ENCODE assay signal across 8 cellular contexts in the genomic region with DNA sequence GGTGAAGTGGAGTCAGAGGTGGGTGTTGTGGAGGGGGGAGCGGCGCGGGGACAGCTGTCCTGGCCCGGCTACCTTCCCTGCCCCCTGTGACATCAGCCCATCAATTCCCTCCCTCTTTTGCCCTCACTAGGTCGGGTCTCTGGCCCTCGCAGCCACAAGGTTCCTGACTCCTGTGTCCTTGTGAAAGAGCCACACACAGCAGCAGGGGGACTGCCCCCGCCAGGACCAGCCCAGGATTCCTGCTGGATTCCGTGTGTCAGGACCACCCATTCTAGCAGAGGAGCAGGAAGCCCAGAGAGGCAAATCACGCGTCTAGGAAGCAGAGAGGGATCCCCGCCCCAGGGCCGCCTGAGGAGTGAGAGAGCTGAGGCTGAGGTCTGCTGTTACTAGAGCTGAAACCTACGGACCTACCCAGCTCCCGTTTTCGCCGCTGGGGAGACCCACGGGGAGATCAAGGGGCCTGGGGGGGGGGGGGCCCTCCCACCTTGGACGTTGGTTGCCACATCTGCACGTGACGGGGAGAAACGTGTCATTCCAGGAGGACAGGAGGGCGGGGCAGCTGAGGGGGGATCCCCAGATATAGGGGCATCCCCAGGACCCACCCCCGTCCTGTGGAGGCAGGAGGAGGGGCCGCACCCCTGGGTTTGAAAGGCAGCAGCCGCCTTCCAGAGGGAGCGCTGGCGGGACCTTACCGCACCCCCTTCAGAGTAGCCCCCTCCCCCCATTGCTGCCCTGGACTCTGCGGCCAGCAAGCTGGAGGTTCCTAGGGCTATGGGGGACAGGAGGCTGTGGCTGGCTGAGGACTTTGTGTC. TPM values are rescaled to one million over a fixed set of nuclear protein-coding genes. Genes with fewer than 3 reads are reported as not detected.
DNase-seq lines count a peak whose midpoint lies in the region; ATAC-seq and TF ChIP-seq lines count a peak whose summit lies in the region.

No MANE protein-coding gene starts in this region.

- peak overlapping the region; percentile 80 for H3K4me3 Mint-ChIP-seq in Caco-2 (ENCODE audit: unreplicated experiment)

- H3K27me3 ChIP-seq in Caco-2 (replicated peaks; ENCODE audit: control insufficient read depth, insufficient read depth, low read length) (no peaks in the 10 kb centered on the region), left ventricle myocardium inferior (ENCODE audit: low read depth) (no peaks in the 10 kb centered on the region)

- POLR2A ChIA-PET in Caco-2 (lab: Charles Lee) = interaction anchor here (1.0 to 2.2 kb wide), 4 partner anchors 11 to 76 kb away, joined by 3 to 23 read pairs (median 8); partner anchors contain the start of gene SIVA1

- H3K9me3 ChIP-seq in Caco-2 = no peaks in the 10 kb centered on the region
- H3K9me3 ChIP-seq in left ventricle myocardium inferior (replicated peaks) = no peaks in the 10 kb centered on the region

- intact Hi-C loops in Caco-2 (cut with micrococcal nuclease; ENCODE audit: unreplicated experiment) = no loop called here
- intact Hi-C loops in left ventricle myocardium inferior (cut with micrococcal nuclease) = no loop called here

- no peaks in the 10 kb centered on the region for H3K36me3 Mint-ChIP-seq in Caco-2 (ENCODE audit: insufficient read depth, unreplicated experiment)

- TF ChIP-seq CTCF in Caco-2 (IDR thresholded peaks at IDR 0.05; ENCODE audit: insufficient read depth in 1 of 2, low read depth in 1 of 2, low read length in 1 of 2, severe bottlenecking in 1 of 2, unreplicated experiment in 1 of 2) = no peak
- TF ChIP-seq CTCF in left ventricle myocardium inferior (IDR thresholded peaks at IDR 0.05; ENCODE audit: borderline replicate concordance) = no peak

- no peaks in the 10 kb centered on the region for H3K9me3 Mint-ChIP-seq in Caco-2 (ENCODE audit: unreplicated experiment)

- H3K36me3 ChIP-seq in Caco-2 (ENCODE audit: control insufficient read depth, insufficient read depth, low read length) = no peaks in the 10 kb centered on the region
- no peaks in the 10 kb centered on the region for H3K36me3 ChIP-seq in left ventricle myocardium inferior

- H3K27ac Mint-ChIP-seq in Caco-2 (ENCODE audit: unreplicated experiment) = peak overlapping the region; percentile 65

- peaks cover 26% of the 10 kb centered on the region for H3K4me1 Mint-ChIP-seq in Caco-2 (ENCODE audit: low read depth, unreplicated experiment)

- H3K27me3 Mint-ChIP-seq in Caco-2 (ENCODE audit: insufficient read depth, unreplicated experiment) = no peaks in the 10 kb centered on the region

- ATAC-seq in HG02763 (IDR thresholded peaks at IDR 0.05; ENCODE audit: unreplicated experiment) (peak; percentile 19), HG03521 (IDR thresholded peaks at IDR 0.05; ENCODE audit: unreplicated experiment) (no peak)

- DNase-seq in Caco-2 = no peak
- peak; percentile 75 for DNase-seq in activated CD8-positive, alpha-beta memory T cell treated with anti-CD3 and anti-CD28 coated beads, Interleukin-2, amount 50 U/mL, for 48 hours
- peak; percentile 17 for DNase-seq in left ventricle myocardium inferior
- DNase-seq in stimulated activated CD4-positive, alpha-beta T cell treated with anti-CD3 and anti-CD28 coated beads, Interleukin-12 subunit alpha, Interleukin-12 subunit beta, amount 100 ng/mL, for 48 hours (ENCODE audit: low read depth in 2 of 3, low spot score in 1 of 3) = peak in 2 of 3 donors; percentile 41 to 52
- no peak for DNase-seq in HK-2 (ENCODE audit: unreplicated experiment)
- DNase-seq in RPMI8226 = no peak

- H3K4me1 ChIP-seq in Caco-2 = peaks cover 52% of the 10 kb centered on the region
- H3K4me1 ChIP-seq in left ventricle myocardium inferior = peaks cover 55% of the 10 kb centered on the region

- BruUV-seq in Caco-2 (replicated peaks; lab: Mats Ljungman, UMichigan) = no TSS peak

- CTCF ChIA-PET in Caco-2 (lab: Charles Lee) = interaction anchor here (1.2 to 1.6 kb wide), 4 partner anchors 11 to 47 kb away, joined by 3 to 7 read pairs (median 4); partner anchors contain the start of gene ADSS1

- H3K4me3 ChIP-seq in Caco-2 (ENCODE audit: low read depth, low read length) (peak overlapping the region; percentile 66), left ventricle myocardium inferior (peak overlapping the region; percentile 72)

- peak overlapping the region; percentile 95 for H3K27ac ChIP-seq in left ventricle myocardium inferior (replicated peaks)

RNA-seq across cellular contexts. Expression of gene INF2, which starts 12.5 kb away (rescaled TPM):
- 70.8 TPM in 2 replicates for total RNA-seq in Caco-2 (2022)
- total RNA-seq in left ventricle myocardium inferior = 28.5 TPM

RNA-seq across cellular contexts. Expression of gene ADSS1, which starts 47.1 kb away (rescaled TPM):
- total RNA-seq in Caco-2 (2022) = 1.6 and 3.2 TPM in 2 replicates
- 218 TPM for total RNA-seq in left ventricle myocardium inferior

Comparison
In these comparisons a context has a peak if more than half of its experiments do, and no peak if none do; other contexts are left out.
1. DNase-seq: peak in activated CD8-positive, alpha-beta memory T cell treated with anti-CD3 and anti-CD28 coated beads, Interleukin-2, amount 50 U/mL, for 48 hours (single experiment), left ventricle myocardium inferior (single experiment) and stimulated activated CD4-positive, alpha-beta T cell treated with anti-CD3 and anti-CD28 coated beads, Interleukin-12 subunit alpha, Interleukin-12 subunit beta, amount 100 ng/mL, for 48 hours (2 of 3); none in Caco-2 (0 of 2), HK-2 (single experiment) and RPMI8226 (single experiment).
2. RNA of gene ADSS1, which starts 47.1 kb away (total RNA-seq): 218 TPM in left ventricle myocardium inferior (single experiment); 1.6 to 3.2 TPM in Caco-2; every median in the first group is over 10 times any median in the second.